In the genomic region with DNA sequence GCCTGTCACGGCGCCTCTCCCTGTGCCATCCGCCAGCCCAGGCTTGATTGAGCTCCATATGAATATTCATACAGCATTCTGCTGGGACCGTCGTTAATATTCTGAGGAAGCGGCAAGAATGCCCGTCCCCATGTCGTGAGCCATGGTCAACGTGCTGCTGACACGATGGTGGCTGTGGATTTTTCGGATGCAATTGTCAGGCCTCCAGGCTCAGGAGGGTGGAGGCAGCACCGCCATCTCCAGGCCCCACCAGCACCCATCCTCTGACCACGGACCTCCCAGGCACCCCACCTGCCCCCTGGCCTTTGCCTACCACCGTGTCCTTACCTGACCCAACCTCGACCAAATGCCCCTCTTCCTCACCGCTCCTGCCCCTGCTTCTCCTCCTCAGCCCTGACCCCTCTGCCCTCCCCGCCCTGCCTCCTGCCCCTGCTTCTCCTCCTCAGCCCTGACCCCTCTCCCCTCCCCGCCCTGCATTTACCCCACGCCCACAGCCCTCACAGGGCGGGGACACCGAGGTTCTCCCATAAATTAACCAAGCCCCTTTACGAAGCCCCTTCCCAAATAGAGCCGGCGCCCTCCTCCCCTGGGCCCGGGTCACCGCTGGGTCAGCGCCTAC, we compare ENCODE assay signal across 9 cellular contexts. TPM values are rescaled to one million over a fixed set of nuclear protein-coding genes. Genes with fewer than 3 reads are reported as not detected.
A peak's percentile ranks its signal among the peaks of the same experiment; 100 is the strongest.
DNase-seq lines count a peak whose midpoint lies in the region; ATAC-seq and TF ChIP-seq lines count a peak whose summit lies in the region.
"Had no signal": no experiment of that assay in that cellular context is flagged by ENCODE, and none has a peak within 500 bp of the region (broad histone marks: within the 10 kb centered on the region; RNA-seq: fewer than 3 reads in every experiment).

No MANE protein-coding gene starts in this region.

- DNase-seq in activated CD8-positive, alpha-beta memory T cell treated with anti-CD3 and anti-CD28 coated beads, Interleukin-2, amount 10 ng/mL, durations not matched to agents 7 days and 5 days, result no peak
- no peak for DNase-seq in activated CD8-positive, alpha-beta memory T cell treated with anti-CD3 and anti-CD28 coated beads for 24 hours
- DNase-seq in activated T-helper 1 cell treated with anti-CD3 and anti-CD28 coated beads, Interleukin-12 subunit alpha, Interleukin-12 subunit beta, Interleukin-2, Interleukin-4 antibody, amounts not matched to agents 30 ng/mL and 10 ng/mL and 1 ng/mL, durations not matched to agents 14 hours and 24 hours and 36 hours (ENCODE audit: low spot score), result no peak
- DNase-seq in immature natural killer cell (no peak), testis (no peak)
- no peak for DNase-seq in stimulated activated CD8-positive, alpha-beta memory T cell treated with anti-CD3 and anti-CD28 coated beads, Interleukin-4, amount 100 ng/mL, for 48 hours
- no peak for DNase-seq in activated CD4-positive, CD25-positive, alpha-beta regulatory T cell treated with anti-CD3 and anti-CD28 coated beads, Interleukin-2, amount 50 U/mL, for 72 hours

- peaks cover 3% of the 10 kb centered on the region for H3K36me3 Mint-ChIP-seq in activated CD8-positive, alpha-beta memory T cell treated with anti-CD3 and anti-CD28 coated beads, Interleukin-2, amount 10 ng/mL, durations not matched to agents 7 days and 5 days
- peaks cover 4% of the 10 kb centered on the region for H3K36me3 Mint-ChIP-seq in activated T-helper 1 cell treated with anti-CD3 and anti-CD28 coated beads, Interleukin-12 subunit alpha, Interleukin-12 subunit beta, Interleukin-2, Interleukin-4 antibody, amounts not matched to agents 30 ng/mL and 10 ng/mL and 1 ng/mL, durations not matched to agents 14 hours and 24 hours and 36 hours (ENCODE audit: low read depth)
- H3K36me3 Mint-ChIP-seq in immature natural killer cell, result no peaks in the 10 kb centered on the region

- H3K9me3 Mint-ChIP-seq in activated CD8-positive, alpha-beta memory T cell treated with anti-CD3 and anti-CD28 coated beads, Interleukin-2, amount 10 ng/mL, durations not matched to agents 7 days and 5 days (ENCODE audit: low read depth), result no peaks in the 10 kb centered on the region
- no peaks in the 10 kb centered on the region for H3K9me3 Mint-ChIP-seq in activated T-helper 1 cell treated with anti-CD3 and anti-CD28 coated beads, Interleukin-12 subunit alpha, Interleukin-12 subunit beta, Interleukin-2, Interleukin-4 antibody, amounts not matched to agents 30 ng/mL and 10 ng/mL and 1 ng/mL, durations not matched to agents 14 hours and 24 hours and 36 hours
- no peaks in the 10 kb centered on the region for H3K9me3 Mint-ChIP-seq in immature natural killer cell
- H3K9me3 Mint-ChIP-seq: neural crest cell had no signal

- peak overlapping the region; percentile 88 for H3K27ac Mint-ChIP-seq in activated CD8-positive, alpha-beta memory T cell treated with anti-CD3 and anti-CD28 coated beads, Interleukin-2, amount 10 ng/mL, durations not matched to agents 7 days and 5 days
- no peak overlapping the region for H3K27ac Mint-ChIP-seq in activated T-helper 1 cell treated with anti-CD3 and anti-CD28 coated beads, Interleukin-12 subunit alpha, Interleukin-12 subunit beta, Interleukin-2, Interleukin-4 antibody, amounts not matched to agents 30 ng/mL and 10 ng/mL and 1 ng/mL, durations not matched to agents 14 hours and 24 hours and 36 hours
- peak overlapping the region; percentile 67 to 97 (median 88) for H3K27ac Mint-ChIP-seq in immature natural killer cell

- no peak for TF ChIP-seq CTCF in testis (IDR thresholded peaks at IDR 0.05)

- peak overlapping the region; percentile 39 to 50 for H3K27ac ChIP-seq in testis

- no peaks in the 10 kb centered on the region for H3K27me3 Mint-ChIP-seq in activated CD8-positive, alpha-beta memory T cell treated with anti-CD3 and anti-CD28 coated beads, Interleukin-2, amount 10 ng/mL, durations not matched to agents 7 days and 5 days
- H3K27me3 Mint-ChIP-seq in activated T-helper 1 cell treated with anti-CD3 and anti-CD28 coated beads, Interleukin-12 subunit alpha, Interleukin-12 subunit beta, Interleukin-2, Interleukin-4 antibody, amounts not matched to agents 30 ng/mL and 10 ng/mL and 1 ng/mL, durations not matched to agents 14 hours and 24 hours and 36 hours (ENCODE audit: insufficient read depth), result peaks cover 3% of the 10 kb centered on the region
- H3K27me3 Mint-ChIP-seq in immature natural killer cell (ENCODE audit: low read depth in 3 of 3), result peaks cover 0 to 20% (median 6%) of the 10 kb centered on the region in 3 donors

- H3K4me3 ChIP-seq in testis, result no peak overlapping the region

- H3K4me1 ChIP-seq in testis, result peaks cover 23% of the 10 kb centered on the region

- no peak for TF ChIP-seq POLR2A in testis (IDR thresholded peaks at IDR 0.05)

- no peak for ATAC-seq in activated CD8-positive, alpha-beta memory T cell treated with anti-CD3 and anti-CD28 coated beads, Interleukin-2, amount 10 ng/mL, durations not matched to agents 7 days and 5 days
- no peak for ATAC-seq in HG02678 (IDR thresholded peaks at IDR 0.05; ENCODE audit: unreplicated experiment)

- no peaks in the 10 kb centered on the region for H3K9me3 ChIP-seq in testis

- peaks cover 70% of the 10 kb centered on the region for H3K4me1 Mint-ChIP-seq in activated CD8-positive, alpha-beta memory T cell treated with anti-CD3 and anti-CD28 coated beads, Interleukin-2, amount 10 ng/mL, durations not matched to agents 7 days and 5 days
- H3K4me1 Mint-ChIP-seq in activated T-helper 1 cell treated with anti-CD3 and anti-CD28 coated beads, Interleukin-12 subunit alpha, Interleukin-12 subunit beta, Interleukin-2, Interleukin-4 antibody, amounts not matched to agents 30 ng/mL and 10 ng/mL and 1 ng/mL, durations not matched to agents 14 hours and 24 hours and 36 hours (ENCODE audit: low read depth), result peaks cover 35% of the 10 kb centered on the region
- H3K4me1 Mint-ChIP-seq in immature natural killer cell, result peaks cover 55 to 70% of the 10 kb centered on the region in 2 donors

- H3K36me3 ChIP-seq in testis (ENCODE audit: low read depth, missing control alignments), result no peaks in the 10 kb centered on the region

- CTCF ChIA-PET in activated CD8-positive, alpha-beta memory T cell treated with anti-CD3 and anti-CD28 coated beads, Interleukin-2, amount 10 ng/mL, durations not matched to agents 7 days and 5 days (lab: Charles Lee), result interaction anchor here (0.7 to 6.1 kb wide), 7 partner anchors 9 to 141 kb away, joined by 3 to 51 read pairs (median 4); a partner anchor contains a TSS

- 80 to 87% methylated on average over 26 to 27 of the region's 27 CpGs for WGBS in testis, 2 donors

- intact Hi-C loops in activated T-helper 1 cell treated with anti-CD3 and anti-CD28 coated beads, Interleukin-12 subunit alpha, Interleukin-12 subunit beta, Interleukin-2, Interleukin-4 antibody, amounts not matched to agents 30 ng/mL and 10 ng/mL and 1 ng/mL, durations not matched to agents 14 hours and 24 hours and 36 hours (cut with micrococcal nuclease), result loop anchor here (1.0 to 2.0 kb wide), 3 partner anchors 10 to 202 kb away; a partner anchor contains a TSS
- intact Hi-C loops in testis (cut with DNase I; ENCODE audit: low total_unique reads), result no loop called here

- no peaks in the 10 kb centered on the region for H3K27me3 ChIP-seq in testis

- peak overlapping the region; percentile 85 for H3K4me3 Mint-ChIP-seq in activated CD8-positive, alpha-beta memory T cell treated with anti-CD3 and anti-CD28 coated beads, Interleukin-2, amount 10 ng/mL, durations not matched to agents 7 days and 5 days
- H3K4me3 Mint-ChIP-seq in activated T-helper 1 cell treated with anti-CD3 and anti-CD28 coated beads, Interleukin-12 subunit alpha, Interleukin-12 subunit beta, Interleukin-2, Interleukin-4 antibody, amounts not matched to agents 30 ng/mL and 10 ng/mL and 1 ng/mL, durations not matched to agents 14 hours and 24 hours and 36 hours, result peak overlapping the region; percentile 62
- peak overlapping the region; percentile 73 to 86 (median 85) for H3K4me3 Mint-ChIP-seq in immature natural killer cell
- H3K4me3 Mint-ChIP-seq: neural crest cell had no signal

RNA-seq across cellular contexts. Expression of a gene that starts 9.9 kb away (rescaled TPM):
- 10 to 100 TPM; 42.5 to 44.5 TPM for total RNA-seq in activated CD8-positive, alpha-beta memory T cell treated with anti-CD3 and anti-CD28 coated beads, Interleukin-2, amount 10 ng/mL, durations not matched to agents 7 days and 5 days
- total RNA-seq in activated T-helper 1 cell treated with anti-CD3 and anti-CD28 coated beads, Interleukin-12 subunit alpha, Interleukin-12 subunit beta, Interleukin-2, Interleukin-4 antibody, amounts not matched to agents 30 ng/mL and 10 ng/mL and 1 ng/mL, durations not matched to agents 14 hours and 24 hours and 36 hours, result 50.1 and 51.5 TPM in 2 replicates
- polyA plus RNA-seq in immature natural killer cell (10 to 100 TPM; 44.3 to 78.6 (median 44.6) TPM), testis (ENCODE audit: insufficient read depth, low read depth, low replicate concordance) (29.4 TPM)
- total RNA-seq in testis, result 10 to 100 TPM; 57.8 to 73.0 TPM

RNA-seq across cellular contexts. Expression of a gene that starts 13.7 kb away (rescaled TPM):
- total RNA-seq in activated CD8-positive, alpha-beta memory T cell treated with anti-CD3 and anti-CD28 coated beads, Interleukin-2, amount 10 ng/mL, durations not matched to agents 7 days and 5 days, result 1 to 10 TPM; 6.3 to 9.7 TPM
- 3.7 and 4.0 TPM in 2 replicates for total RNA-seq in activated T-helper 1 cell treated with anti-CD3 and anti-CD28 coated beads, Interleukin-12 subunit alpha, Interleukin-12 subunit beta, Interleukin-2, Interleukin-4 antibody, amounts not matched to agents 30 ng/mL and 10 ng/mL and 1 ng/mL, durations not matched to agents 14 hours and 24 hours and 36 hours
- polyA plus RNA-seq in immature natural killer cell (1 to 10 TPM; 2.1 to 6.2 (median 2.8) TPM), testis (ENCODE audit: insufficient read depth, low read depth, low replicate concordance) (29.3 TPM)
- total RNA-seq in testis, result 10 to 100 TPM; 49.5 to 49.7 TPM

Comparison
In these comparisons a context has a peak if more than half of its experiments do, and no peak if none do; other contexts are left out.
1. RNA of a gene that starts 13.7 kb away (total RNA-seq): 49.5 to 49.7 TPM in testis; 6.3 to 9.7 TPM in activated CD8-positive, alpha-beta memory T cell treated with anti-CD3 and anti-CD28 coated beads, Interleukin-2, amount 10 ng/mL, durations not matched to agents 7 days and 5 days and 3.7 to 4.0 TPM in activated T-helper 1 cell treated with anti-CD3 and anti-CD28 coated beads, Interleukin-12 subunit alpha, Interleukin-12 subunit beta, Interleukin-2, Interleukin-4 antibody, amounts not matched to agents 30 ng/mL and 10 ng/mL and 1 ng/mL, durations not matched to agents 14 hours and 24 hours and 36 hours; every median in the first group is over 4 times any median in the second.
2. Peak in every context shown above with its lines, with median percentiles within 50 percentile points of each other: H3K4me3 Mint-ChIP-seq.